14 cellular contexts compared by ENCODE assay signal in genomic region chrX:13305091-13305490, GRCh38.
"Had no signal": no experiment of that assay in that cellular context is flagged by ENCODE, and none has a peak within 500 bp of the region (broad histone marks: within the 10 kb centered on the region; RNA-seq: fewer than 3 reads in every experiment).

No MANE protein-coding gene starts in this region.

- H3K4me3 ChIP-seq: prostate gland, skin epidermis, thoracic aorta had no signal

- H3K36me3 ChIP-seq: prostate gland, thoracic aorta had no signal

- DNase-seq: activated CD4-positive, alpha-beta T cell treated with anti-CD3 and anti-CD28 coated beads, Interleukin-2, amount 50 U/mL, for 1 hour; activated CD8-positive, alpha-beta memory T cell treated with anti-CD3 and anti-CD28 coated beads for 24 hours; activated naive CD4-positive, alpha-beta T cell treated with Interleukin-2 at 50 U/mL for 16 hours; activated naive CD8-positive, alpha-beta T cell treated with anti-CD3 and anti-CD28 coated beads, Interleukin-2, amount 50 U/mL, for 24 hours; aorta; effector memory CD4-positive, alpha-beta T cell; foreskin keratinocyte; immature natural killer cell; nephron progenitor cell; right cardiac atrium; stimulated activated CD4-positive, alpha-beta T cell treated with anti-CD3 and anti-CD28 coated beads, Interleukin-4, amount 100 ng/mL, for 4 hours had no signal

- H3K27me3 ChIP-seq: foreskin keratinocyte had no signal

- H3K9me3 ChIP-seq: prostate gland, thoracic aorta had no signal

- H3K27ac ChIP-seq: foreskin keratinocyte, prostate gland, skin epidermis, thoracic aorta had no signal

- H3K4me1 ChIP-seq: foreskin keratinocyte, prostate gland had no signal
